9 cellular contexts compared by ENCODE assay signal in the genomic region with DNA sequence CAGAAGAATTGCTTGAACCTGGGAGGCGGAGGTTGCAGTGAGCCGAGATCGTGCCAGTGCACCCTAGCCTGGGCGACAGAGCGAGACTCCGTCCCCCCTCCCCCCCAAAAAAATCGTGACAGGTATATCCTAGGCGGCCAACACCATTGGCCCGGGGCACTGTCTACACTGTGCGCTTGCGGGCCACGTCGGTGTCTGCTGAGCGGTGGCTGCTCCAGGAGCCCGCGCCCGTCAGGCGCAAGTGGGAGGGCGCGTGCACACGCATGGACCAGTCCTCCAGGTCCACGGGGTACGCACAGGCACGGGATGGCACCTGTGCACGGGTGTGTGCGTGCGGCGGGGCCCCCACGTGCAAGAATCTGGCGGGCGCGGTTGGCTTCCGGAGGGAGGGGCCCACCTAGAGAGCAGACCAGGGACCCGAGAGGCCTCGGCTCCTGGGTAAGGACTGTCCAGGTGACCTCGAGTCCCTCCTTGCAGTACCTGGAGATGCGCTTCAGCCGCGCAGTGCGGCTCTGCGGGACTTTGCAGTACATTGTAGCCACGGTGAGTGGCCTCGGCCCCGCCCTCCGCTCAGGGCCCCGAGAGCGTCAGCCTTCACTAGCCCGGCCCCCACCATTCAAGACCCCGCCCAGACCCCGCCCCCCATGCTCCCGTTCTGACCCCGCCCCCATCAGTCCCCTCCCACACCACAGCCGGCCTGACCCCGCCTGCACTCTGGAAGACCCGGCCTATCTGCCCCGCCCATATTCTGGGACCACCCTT. TPM values are rescaled to one million over a fixed set of nuclear protein-coding genes. Genes with fewer than 3 reads are reported as not detected.
DNase-seq lines count a peak whose midpoint lies in the region; ATAC-seq and TF ChIP-seq lines count a peak whose summit lies in the region.
"Had no signal": no experiment of that assay in that cellular context is flagged by ENCODE, and none has a peak within 500 bp of the region (broad histone marks: within the 10 kb centered on the region; RNA-seq: fewer than 3 reads in every experiment).

No MANE protein-coding gene starts in this region.

- H3K36me3 ChIP-seq in Panc1 (ENCODE audit: control insufficient read depth, insufficient read depth, low read length), result no peaks in the 10 kb centered on the region
- no peaks in the 10 kb centered on the region for H3K36me3 ChIP-seq in uterus

- H3K4me3 ChIP-seq in Panc1 (ENCODE audit: low read depth in 2 of 2, low read length in 2 of 2) (peak overlapping the region; percentile 39 to 55), uterus (no peak overlapping the region)

- no peaks in the 10 kb centered on the region for H3K9me3 ChIP-seq in Panc1 (ENCODE audit: control insufficient read depth, insufficient read depth, low read depth, low read length)
- H3K9me3 ChIP-seq in uterus, result no peaks in the 10 kb centered on the region

- CTCF ChIA-PET in Panc1 (lab: Charles Lee), result no interaction called here

- BruUV-seq in Panc1 (replicated peaks; lab: Mats Ljungman, UMichigan), result no TSS peak

- intact Hi-C loops in Panc1 (cut with micrococcal nuclease; ENCODE audit: unreplicated experiment) (no loop called here), uterus (cut with DNase I; ENCODE audit: low total_unique reads) (no loop called here)

- POLR2A ChIA-PET in Panc1 (lab: Charles Lee), result no interaction called here

- ATAC-seq in Panc1, result peak; percentile 76
- no peak for ATAC-seq in HG03045 (IDR thresholded peaks at IDR 0.05; ENCODE audit: unreplicated experiment)

- DNase-seq in NCI-H510A treated with DMSO at 0.1 percent for 48 hours (lab: John Stamatoyannopoulos, UW) (peak; percentile 23), NCI-H510A (lab: John Stamatoyannopoulos, UW) (no peak), Panc1 (ENCODE audit: low read depth, low spot score) (no peak), kidney tubule cell (ENCODE audit: low spot score) (peak; percentile 39), uterus (no peak)
- peak; percentile 66 for DNase-seq in activated effector memory CD4-positive, alpha-beta T cell treated with Interleukin-2 at 50 U/mL for 16 hours
- DNase-seq in stimulated activated naive CD4-positive, alpha-beta T cell treated with Interleukin-2 at 50 U/mL for 16 hours (lab: John Stamatoyannopoulos, UW), result peak; percentile 76

- in situ Hi-C loops in Panc1 (cut with HindIII; ENCODE audit: low pct_unique_long_range_greater_than_20kb, low sequenced_read_pairs), result no loop called here

- H3K4me1 ChIP-seq in Panc1 (ENCODE audit: control insufficient read depth, insufficient read depth, low read length) (no peaks in the 10 kb centered on the region), uterus (no peaks in the 10 kb centered on the region)

- H3K27ac ChIP-seq in Panc1 (ENCODE audit: low read length) (no peak overlapping the region), uterus (no peak overlapping the region)

- H3K27me3 ChIP-seq in Panc1 (ENCODE audit: control insufficient read depth, insufficient read depth, low read length), result no peaks in the 10 kb centered on the region
- peaks cover 24 to 43% of the 10 kb centered on the region in 2 donors for H3K27me3 ChIP-seq in uterus

- TF ChIP-seq POLR2A in uterus (IDR thresholded peaks at IDR 0.05), result no peak

- TF ChIP-seq CTCF in Panc1 (IDR thresholded peaks at IDR 0.05) (no peak), uterus (IDR thresholded peaks at IDR 0.05) (no peak)

RNA-seq across cellular contexts. Expression of a gene that starts 2.1 kb away (rescaled TPM):
- total RNA-seq in Panc1 (2021; ENCODE audit: unreplicated experiment), result 6.3 TPM
- polyA plus RNA-seq in Panc1 (2012; ENCODE audit: insufficient read length), result 4.5 TPM
- total RNA-seq in uterus, result not detected
- polyA plus RNA-seq: BJ had no signal

RNA-seq across cellular contexts. Expression of a gene that starts 14.1 kb away (rescaled TPM):
- total RNA-seq in Panc1 (2021; ENCODE audit: unreplicated experiment) (1,352 TPM), uterus (1,000 to 10,000 TPM in 3 of 4 donors, 100 to 1,000 TPM in 1; 649 to 2,637 (median 1,942) TPM)
- polyA plus RNA-seq in Panc1 (2012; ENCODE audit: insufficient read length), result 2,329 TPM

RNA-seq across cellular contexts. Expression of a gene that starts 26.1 kb away (rescaled TPM):
- total RNA-seq in Panc1 (2021; ENCODE audit: unreplicated experiment) (2.1 TPM), uterus (1 to 10 TPM in 2 of 4 donors, under 1 TPM in 2; under 0.01 to 8.1 (median 2.7) TPM)
- polyA plus RNA-seq in Panc1 (2012; ENCODE audit: insufficient read length), result 1.7 TPM

RNA-seq across cellular contexts. Expression of a gene that starts 52.5 kb away (rescaled TPM):
- total RNA-seq in Panc1 (2021; ENCODE audit: unreplicated experiment), result 0.57 TPM
- 1.2 TPM for polyA plus RNA-seq in Panc1 (2012; ENCODE audit: insufficient read length)
- not detected for total RNA-seq in uterus

RNA-seq across cellular contexts. Expression of a gene that starts 59.0 kb away (rescaled TPM):
- total RNA-seq in Panc1 (2021; ENCODE audit: unreplicated experiment) (110 TPM), uterus (10 to 100 TPM; 23.6 to 37.2 (median 28.3) TPM)
- 188 TPM for polyA plus RNA-seq in Panc1 (2012; ENCODE audit: insufficient read length)

Comparison
In these comparisons a context has a peak if more than half of its experiments do, and no peak if none do; other contexts are left out.
1. DNase-seq: peak in NCI-H510A treated with DMSO at 0.1 percent for 48 hours (single experiment), activated effector memory CD4-positive, alpha-beta T cell treated with Interleukin-2 at 50 U/mL for 16 hours (single experiment), kidney tubule cell (single experiment) and stimulated activated naive CD4-positive, alpha-beta T cell treated with Interleukin-2 at 50 U/mL for 16 hours (single experiment); none in NCI-H510A (single experiment), Panc1 (single experiment) and uterus (0 of 2).
2. H3K4me3 ChIP-seq: peak in Panc1 (2 of 2); none in uterus (0 of 2).